Comparison of ENCODE assay signal across 23 cellular contexts in genomic region chr2:194328456-194328855, GRCh38.
"Had no signal": no experiment of that assay in that cellular context is flagged by ENCODE, and none has a peak within 500 bp of the region (broad histone marks: within the 10 kb centered on the region; RNA-seq: fewer than 3 reads in every experiment).

No MANE protein-coding gene starts in this region.

- FAIRE-seq: endometrium, keratinocyte had no signal

- H3K9ac ChIP-seq: parathyroid adenoma had no signal

- H3K9me3 ChIP-seq: prostate gland, right atrium auricular region, thyroid gland had no signal

- H3K4me3 ChIP-seq: esophagus squamous epithelium, left lung, prostate gland, right atrium auricular region, smooth muscle cell, stomach, thyroid gland had no signal

- H3K36me3 ChIP-seq: esophagus squamous epithelium, left lung, prostate gland, right atrium auricular region, stomach, thyroid gland had no signal

- H3K4me1 ChIP-seq: esophagus squamous epithelium, left lung, parathyroid adenoma, prostate gland, right atrium auricular region, stomach, thyroid gland had no signal

- H3K27me3 ChIP-seq: esophagus squamous epithelium, left lung, right atrium auricular region, stomach, thyroid gland had no signal

- DNase-seq: cortex of kidney; effector memory CD8-positive, alpha-beta T cell; erythroblast; esophagus squamous epithelium; foreskin melanocyte; head of caudate nucleus; mammary epithelial cell; nephron progenitor cell; stimulated activated CD4-positive, alpha-beta T cell treated with anti-CD3 and anti-CD28 coated beads, Interleukin-2, amount 100 ng/mL, for 24 hours; stimulated activated CD4-positive, alpha-beta T cell treated with anti-CD3 and anti-CD28 coated beads, Interleukin-4, amount 100 ng/mL, for 24 hours; stimulated activated naive B cell treated with anti-CD40 and anti-IgM and Interleukin-4, amounts not matched to agents 10 μg/mL and 1 μg/mL and 100 μg/mL, for 72 hours; stomach; thyroid gland; trophoblast cell had no signal

- H3K27ac ChIP-seq: esophagus squamous epithelium, left lung, parathyroid adenoma, prostate gland, right atrium auricular region, stomach, thyroid gland had no signal

- ATAC-seq: effector memory CD8-positive, alpha-beta T cell; left lung; naive thymus-derived CD8-positive, alpha-beta T cell; sciatic nerve; stimulated activated naive B cell treated with anti-CD40 and anti-IgM and Interleukin-4, amounts not matched to agents 10 μg/mL and 1 μg/mL and 100 μg/mL, for 72 hours had no signal
